ENCODE assay signal across 7 cellular contexts in the genomic region with DNA sequence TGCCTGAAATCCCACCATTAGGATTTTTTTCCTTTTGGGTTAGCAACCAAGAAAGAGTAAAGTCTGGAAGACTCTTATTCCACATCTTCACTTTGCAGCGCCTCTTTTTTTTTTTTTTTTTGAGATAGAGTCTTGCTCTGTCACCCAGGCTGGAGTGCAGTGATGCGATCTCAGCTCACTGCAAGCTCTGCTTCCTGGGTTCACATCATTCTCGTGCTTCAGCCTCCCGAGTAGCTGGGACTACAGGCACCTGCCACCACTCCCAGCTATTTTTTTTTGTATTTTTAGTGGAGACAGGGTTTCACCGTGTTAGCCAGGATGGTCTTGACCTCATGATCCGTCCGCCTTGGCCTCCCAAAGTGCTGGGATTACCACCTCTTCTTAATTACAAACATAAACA. TPM values are rescaled to one million over a fixed set of nuclear protein-coding genes. Genes with fewer than 3 reads are reported as not detected.
"Had no signal": no experiment of that assay in that cellular context is flagged by ENCODE, and none has a peak within 500 bp of the region (broad histone marks: within the 10 kb centered on the region; RNA-seq: fewer than 3 reads in every experiment).

No MANE protein-coding gene starts in this region.

RNA-seq across cellular contexts. Expression of a gene that starts 31.7 kb away (rescaled TPM):
- total RNA-seq: activated CD4-positive, alpha-beta memory T cell treated with anti-CD3 and anti-CD28 coated beads, Interleukin-2, amount 10 ng/mL, durations not matched to agents 7 days and 5 days; activated CD8-positive, alpha-beta T cell treated with anti-CD3 and anti-CD28 coated beads, Interleukin-2, amount 10 ng/mL, durations not matched to agents 7 days and 5 days; activated naive CD4-positive, alpha-beta T cell treated with anti-CD3 and anti-CD28 coated beads, Interleukin-2, amount 50 U/mL, for 72 hours; activated naive CD8-positive, alpha-beta T cell treated with anti-CD3 and anti-CD28 coated beads for 36 hours; activated T-helper 2 cell treated with anti-CD3 and anti-CD28 coated beads, Interferon-gamma antibody, Interleukin-2, Interleukin-4, amounts not matched to agents 10 μg/mL and 5 μg/mL and 100 μg/mL, durations not matched to agents 14 hours and 24 hours and 36 hours; cardiac muscle cell; chondrocyte had no signal
- polyA plus RNA-seq: cardiac muscle cell had no signal
